ENCODE assay signal across 19 cellular contexts in the genomic region with DNA sequence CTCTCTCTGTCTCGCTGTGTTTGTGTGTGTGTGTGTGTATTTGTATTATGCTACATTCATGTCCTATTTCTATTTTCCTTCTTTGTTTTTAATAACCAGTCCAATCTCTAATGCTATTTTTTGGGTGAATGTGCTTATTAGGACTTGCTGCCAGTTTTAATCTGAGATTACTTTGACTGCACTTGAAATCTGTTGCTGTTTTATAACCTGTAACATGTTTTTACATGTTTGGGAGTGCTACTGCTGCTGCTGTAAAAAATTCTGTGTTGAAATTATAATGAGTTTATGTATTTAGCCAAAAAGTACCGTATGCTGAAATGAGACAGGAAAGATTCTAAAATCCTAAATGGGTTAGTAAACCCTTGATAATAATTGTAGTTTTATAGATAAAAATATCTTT.
A peak's percentile ranks its signal among the peaks of the same experiment; 100 is the strongest.
DNase-seq lines count a peak whose midpoint lies in the region; ATAC-seq and TF ChIP-seq lines count a peak whose summit lies in the region.
"Had no signal": no experiment of that assay in that cellular context is flagged by ENCODE, and none has a peak within 500 bp of the region (broad histone marks: within the 10 kb centered on the region; RNA-seq: fewer than 3 reads in every experiment).

No MANE protein-coding gene starts in this region.

- no peak for ATAC-seq in heart left ventricle
- ATAC-seq in activated CD8-positive, alpha-beta T cell treated with anti-CD3 and anti-CD28 coated beads, Interleukin-2, amount 10 ng/mL, durations not matched to agents 7 days and 5 days, result no peak
- ATAC-seq: Panc1 had no signal

- intact Hi-C loops in heart left ventricle (cut with DNase I), result loop anchor here in 7 of 10 donors (2.0 to 10.0 kb wide), 7 partner anchors 119 to 431 kb away; partner anchors contain the start of gene ATG10 (in 2 of the 7)
- intact Hi-C loops in cardiac septum (cut with DNase I), result no loop called here
- intact Hi-C loops in tibial artery (cut with DNase I; ENCODE audit: low total_unique reads), result loop anchor here (10.0 kb wide), 2 partner anchors 309 to 351 kb away; no protein-coding TSS in a partner anchor

- H3K27ac Mint-ChIP-seq in activated CD8-positive, alpha-beta T cell treated with anti-CD3 and anti-CD28 coated beads, Interleukin-2, amount 10 ng/mL, durations not matched to agents 7 days and 5 days, result no peak overlapping the region
- H3K27ac Mint-ChIP-seq: activated naive CD8-positive, alpha-beta T cell treated with anti-CD3 and anti-CD28 coated beads, Interleukin-2, amount 10 ng/mL, durations not matched to agents 7 days and 5 days had no signal

- TF ChIP-seq CTCF in heart left ventricle (IDR thresholded peaks at IDR 0.05) (no peak), tibial artery (IDR thresholded peaks at IDR 0.05) (no peak)

- H3K27me3 Mint-ChIP-seq in activated CD8-positive, alpha-beta T cell treated with anti-CD3 and anti-CD28 coated beads, Interleukin-2, amount 10 ng/mL, durations not matched to agents 7 days and 5 days (ENCODE audit: low read depth), result no peaks in the 10 kb centered on the region
- H3K27me3 Mint-ChIP-seq: central memory CD8-positive, alpha-beta T cell had no signal

- CTCF ChIA-PET in activated CD8-positive, alpha-beta T cell treated with anti-CD3 and anti-CD28 coated beads, Interleukin-2, amount 10 ng/mL, durations not matched to agents 7 days and 5 days (lab: Charles Lee), result interaction anchor here (1.7 to 2.2 kb wide), 2 partner anchors 109 to 115 kb away, joined by 5 read pairs; no protein-coding TSS in a partner anchor

- no peaks in the 10 kb centered on the region for H3K9me3 ChIP-seq in heart left ventricle
- H3K9me3 ChIP-seq in adipocyte (ENCODE audit: control insufficient read depth, low read length), result no peaks in the 10 kb centered on the region
- H3K9me3 ChIP-seq in tibial artery, result no peaks in the 10 kb centered on the region
- H3K9me3 ChIP-seq: vagina had no signal

- H3K4me1 ChIP-seq in heart left ventricle, result peaks cover 0 to 63% (median 30%) of the 10 kb centered on the region in 12 donors
- peaks cover 23% of the 10 kb centered on the region for H3K4me1 ChIP-seq in adipocyte (ENCODE audit: control insufficient read depth, insufficient read depth, low read length)
- H3K4me1 ChIP-seq in tibial artery, result peaks cover 0 to 69% (median 44%) of the 10 kb centered on the region in 4 donors

- no peaks in the 10 kb centered on the region for H3K9me3 Mint-ChIP-seq in activated CD8-positive, alpha-beta T cell treated with anti-CD3 and anti-CD28 coated beads, Interleukin-2, amount 10 ng/mL, durations not matched to agents 7 days and 5 days (ENCODE audit: insufficient read depth)
- H3K9me3 Mint-ChIP-seq: activated naive CD8-positive, alpha-beta T cell treated with anti-CD3 and anti-CD28 coated beads, Interleukin-2, amount 10 ng/mL, durations not matched to agents 7 days and 5 days; central memory CD8-positive, alpha-beta T cell; IgD-negative memory B cell had no signal

- no peak for TF ChIP-seq POLR2A in heart left ventricle (IDR thresholded peaks at IDR 0.05)

- H3K9ac ChIP-seq in adipocyte (ENCODE audit: low read length), result peak overlapping the region; percentile 26

- H3K36me3 Mint-ChIP-seq in activated CD8-positive, alpha-beta T cell treated with anti-CD3 and anti-CD28 coated beads, Interleukin-2, amount 10 ng/mL, durations not matched to agents 7 days and 5 days (ENCODE audit: low read depth), result peaks cover 2% of the 10 kb centered on the region
- H3K36me3 Mint-ChIP-seq: activated naive CD8-positive, alpha-beta T cell treated with anti-CD3 and anti-CD28 coated beads, Interleukin-2, amount 10 ng/mL, durations not matched to agents 7 days and 5 days had no signal

- 56 to 63% (median 61%) methylated on average over 2 of the region's 2 CpGs for WGBS in heart left ventricle, 4 donors

- H3K4me1 Mint-ChIP-seq in activated CD8-positive, alpha-beta T cell treated with anti-CD3 and anti-CD28 coated beads, Interleukin-2, amount 10 ng/mL, durations not matched to agents 7 days and 5 days (ENCODE audit: low read depth), result peaks cover 38% of the 10 kb centered on the region

- H3K27ac ChIP-seq in heart left ventricle (peak overlapping the region in 11 of 12 donors; percentile 16 to 86 (median 59)), tibial artery (peak overlapping the region; percentile 86 to 88)
- H3K27ac ChIP-seq: vagina had no signal

- H3K27me3 ChIP-seq in heart left ventricle (no peaks in the 10 kb centered on the region), adipocyte (replicated peaks; ENCODE audit: control insufficient read depth, insufficient read depth, low read length) (no peaks in the 10 kb centered on the region), tibial artery (no peaks in the 10 kb centered on the region)
- H3K27me3 ChIP-seq: vagina had no signal

- H3K36me3 ChIP-seq in heart left ventricle, result no peaks in the 10 kb centered on the region
- no peaks in the 10 kb centered on the region for H3K36me3 ChIP-seq in adipocyte (ENCODE audit: control insufficient read depth, insufficient read depth, low read length, severe bottlenecking)
- H3K36me3 ChIP-seq in tibial artery, result no peaks in the 10 kb centered on the region
- H3K36me3 ChIP-seq: vagina had no signal

- H3K4me3 ChIP-seq in heart left ventricle (peak overlapping the region in 1 of 12 donors; percentile 13), adipocyte (ENCODE audit: low read length) (no peak overlapping the region), tibial artery (no peak overlapping the region)
- H3K4me3 ChIP-seq: vagina had no signal

- no peak overlapping the region for H3K4me3 Mint-ChIP-seq in activated CD8-positive, alpha-beta T cell treated with anti-CD3 and anti-CD28 coated beads, Interleukin-2, amount 10 ng/mL, durations not matched to agents 7 days and 5 days
- H3K4me3 Mint-ChIP-seq: activated naive CD8-positive, alpha-beta T cell treated with anti-CD3 and anti-CD28 coated beads, Interleukin-2, amount 10 ng/mL, durations not matched to agents 7 days and 5 days; central memory CD8-positive, alpha-beta T cell had no signal

- no peak for DNase-seq in heart left ventricle
- no peak for DNase-seq in cardiac septum (ENCODE audit: low spot score)
- no peak for DNase-seq in adipocyte (ENCODE audit: low read depth)
- peak; percentile 30 for DNase-seq in fibroblast of peridontal ligament (ENCODE audit: extremely low read depth)
- DNase-seq in tibial artery, result no peak
- DNase-seq in foreskin melanocyte, result no peak
- DNase-seq in cerebellum (ENCODE audit: low spot score), result no peak
- no peak for DNase-seq in activated CD8-positive, alpha-beta T cell treated with anti-CD3 and anti-CD28 coated beads, Interleukin-2, amount 10 ng/mL, durations not matched to agents 7 days and 5 days
- DNase-seq: activated CD4-positive, alpha-beta T cell treated with anti-CD3 and anti-CD28 coated beads, Interleukin-2, amount 50 U/mL, for 48 hours; activated naive CD8-positive, alpha-beta T cell treated with anti-CD3 and anti-CD28 coated beads, Interleukin-2, amount 10 ng/mL, durations not matched to agents 7 days and 5 days; activated T-cell treated with anti-CD3 and anti-CD28 coated beads, Interleukin-2, amount 50 U/mL, for 48 hours; glutamatergic neuron; kidney; NCI-H1436; stimulated activated naive CD4-positive, alpha-beta T cell had no signal

- POLR2A ChIA-PET in activated CD8-positive, alpha-beta T cell treated with anti-CD3 and anti-CD28 coated beads, Interleukin-2, amount 10 ng/mL, durations not matched to agents 7 days and 5 days (lab: Charles Lee), result interaction anchor here (2.2 kb wide), 1 partner anchor 105 kb away, joined by 7 read pairs; the partner anchor contains the start of gene SSBP2
